ENCODE assay signal across 29 cellular contexts in the genomic region with DNA sequence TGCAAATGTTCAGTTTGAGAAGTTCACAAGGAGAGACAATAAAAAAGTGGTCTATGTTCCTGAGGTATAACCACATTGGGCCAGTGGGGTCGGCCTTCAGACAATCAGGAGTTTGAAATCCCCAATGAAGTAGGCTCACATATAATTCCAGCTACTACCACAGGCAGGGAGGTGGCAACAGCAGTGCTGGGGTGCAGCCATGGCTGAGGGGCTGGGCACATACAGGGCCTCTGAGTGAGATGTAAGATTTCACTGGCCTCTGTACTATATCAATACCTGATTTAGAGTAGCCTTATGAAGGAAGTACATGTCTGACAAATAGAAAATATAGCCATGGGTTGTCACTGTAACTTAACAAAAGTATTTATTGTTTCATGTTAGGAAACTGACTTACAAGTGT.
DNase-seq lines count a peak whose midpoint lies in the region; ATAC-seq, FAIRE-seq and TF ChIP-seq lines count a peak whose summit lies in the region.
"Had no signal": no experiment of that assay in that cellular context is flagged by ENCODE, and none has a peak within 500 bp of the region (broad histone marks: within the 10 kb centered on the region; RNA-seq: fewer than 3 reads in every experiment).

No MANE protein-coding gene starts in this region.

- POLR2A ChIA-PET in K562 (lab: Yijun Ruan, JAX): interaction anchor here (0.6 kb wide), 1 partner anchor 121 kb away, joined by 5 read pairs; no protein-coding TSS in a partner anchor
- POLR2A ChIA-PET in activated CD4-positive, alpha-beta T cell treated with anti-CD3 and anti-CD28 coated beads, Interleukin-2, amount 10 ng/mL, durations not matched to agents 7 days and 5 days (lab: Charles Lee): no interaction called here

- no peak for FAIRE-seq in K562 (lab: Jason Lieb, UNC)
- FAIRE-seq: A204.1, G401.6, GM12878, GM12892 had no signal

- H3K79me2 ChIP-seq in K562 (ENCODE audit: control insufficient read depth, insufficient read depth, low read length) (no peaks in the 10 kb centered on the region), neural progenitor cell (ENCODE audit: low read depth) (no peaks in the 10 kb centered on the region)

- H3K9ac ChIP-seq in K562 (ENCODE audit: insufficient read depth in 1 of 2, low read depth in 2 of 2, low read length in 2 of 2) (no peak overlapping the region), mesenchymal stem cell (ENCODE audit: low read length) (no peak overlapping the region), neural progenitor cell (no peak overlapping the region)
- H3K9ac ChIP-seq: BLaER1 had no signal

- H3K9me3 ChIP-seq in K562 (replicated peaks; ENCODE audit: control insufficient read depth, insufficient read depth, low read depth, low read length): no peaks in the 10 kb centered on the region
- H3K9me3 ChIP-seq in mesenchymal stem cell (ENCODE audit: control insufficient read depth, low read length): no peaks in the 10 kb centered on the region
- H3K9me3 ChIP-seq in neural progenitor cell (ENCODE audit: low read depth): no peaks in the 10 kb centered on the region
- H3K9me3 ChIP-seq: BE2C, BLaER1 had no signal

- no peaks in the 10 kb centered on the region for H3K27me3 Mint-ChIP-seq in neural progenitor cell (ENCODE audit: insufficient read depth, low read depth)
- H3K27me3 Mint-ChIP-seq in activated CD4-positive, alpha-beta T cell treated with anti-CD3 and anti-CD28 coated beads, Interleukin-2, amount 10 ng/mL, durations not matched to agents 7 days and 5 days: no peaks in the 10 kb centered on the region
- H3K27me3 Mint-ChIP-seq: CD4-positive, alpha-beta memory T cell; CD4-positive, CD25-positive, alpha-beta regulatory T cell; CD8-positive, alpha-beta memory T cell had no signal

- peak; percentile 66 for ATAC-seq in K562
- ATAC-seq in HG03095 (IDR thresholded peaks at IDR 0.05; ENCODE audit: unreplicated experiment): no peak
- ATAC-seq in GM18861 (IDR thresholded peaks at IDR 0.05; ENCODE audit: unreplicated experiment): no peak
- ATAC-seq: GM12878 had no signal

- TF ChIP-seq RAD21 in K562 (CRISPR knock-in tag; conservative IDR thresholded peaks at IDR 0.05 in 1 of 2, IDR thresholded peaks at IDR 0.05 in 1 of 2): no peak

- H3K23ac ChIP-seq in mesenchymal stem cell (ENCODE audit: low read length in 2 of 2): no peak overlapping the region

- peak overlapping the region; percentile 10 to 37 for H3K4ac ChIP-seq in mesenchymal stem cell (ENCODE audit: low read depth in 1 of 2, low read length in 2 of 2)

- DNase-seq in UCSD-AML1 (lab: John Stamatoyannopoulos, UW; ENCODE audit: unreplicated experiment) (peak; percentile 7), K562 (ENCODE audit: extremely low read depth in 1 of 4, low spot score in 3 of 4) (no peak), mesenchymal stem cell (peak; percentile 14), neural progenitor cell (ENCODE audit: low spot score) (no peak)
- DNase-seq in activated CD4-positive, alpha-beta T cell treated with anti-CD3 and anti-CD28 coated beads, Interleukin-2, amount 10 ng/mL, durations not matched to agents 7 days and 5 days: no peak
- no peak for DNase-seq in activated T-cell treated with anti-CD3 and anti-CD28 coated beads, Interleukin-2, amount 50 U/mL, for 1 hour
- DNase-seq: 8988T; ACHN; BE2C; C1 segment of cervical spinal cord; CD4-positive, alpha-beta memory T cell; CD4-positive, CD25-positive, alpha-beta regulatory T cell; CD8-positive, alpha-beta memory T cell; COR-L47; DMS 273 treated with DMSO at 0.1 percent for 48 hours; DMS153; DMS53; DMS79; DND-41; EL; GF-D8 had no signal

- no peak overlapping the region for H3K4me2 ChIP-seq in K562 (ENCODE audit: insufficient read depth, low read length)
- no peak overlapping the region for H3K4me2 ChIP-seq in mesenchymal stem cell (ENCODE audit: low read length, poor library complexity, severe bottlenecking)
- H3K4me2 ChIP-seq in neural progenitor cell: no peak overlapping the region
- H3K4me2 ChIP-seq: BLaER1 had no signal

- in situ Hi-C loops in K562 (cut with MboI): no loop called here

- H4K91ac ChIP-seq in mesenchymal stem cell (ENCODE audit: low read length): peak overlapping the region; percentile 2

- H3K27me3 ChIP-seq in K562 (ENCODE audit: control insufficient read depth in 2 of 2, insufficient read depth in 2 of 2, low read length in 2 of 2): no peaks in the 10 kb centered on the region
- H3K27me3 ChIP-seq in mesenchymal stem cell (ENCODE audit: control insufficient read depth in 1 of 2, insufficient read depth in 1 of 2, low read length in 2 of 2): no peaks in the 10 kb centered on the region
- no peaks in the 10 kb centered on the region for H3K27me3 ChIP-seq in neural progenitor cell
- H3K27me3 ChIP-seq: BE2C, BLaER1 had no signal

- H3K27ac ChIP-seq in K562 (ENCODE audit: extremely low read depth, low read depth, low read length) (peak overlapping the region; percentile 11; the same call in 1 of the 3 replicates), mesenchymal stem cell (ENCODE audit: low read length, poor library complexity, severe bottlenecking) (no peak overlapping the region), neural progenitor cell (no peak overlapping the region)
- H3K27ac ChIP-seq: BLaER1 had no signal

- H4K20me1 ChIP-seq in K562 (replicated peaks; ENCODE audit: control insufficient read depth, insufficient read depth, low read length): no peaks in the 10 kb centered on the region
- no peaks in the 10 kb centered on the region for H4K20me1 ChIP-seq in neural progenitor cell (ENCODE audit: low read depth)
- H4K20me1 ChIP-seq: BLaER1 had no signal

- no peak for TF ChIP-seq EP300 in K562 (IDR thresholded peaks at IDR 0.05; ENCODE audit: low read length)

- no peak for TF ChIP-seq POLR2A in K562 (conservative IDR thresholded peaks at IDR 0.05)

- no peak for TF ChIP-seq CTCF in K562 (IDR thresholded peaks at IDR 0.05 in 2 of 3, conservative IDR thresholded peaks at IDR 0.05 in 1 of 3; ENCODE audit: insufficient read depth in 2 of 3, low read depth in 1 of 3, low read length in 3 of 3)
- no peak for TF ChIP-seq CTCF in neural progenitor cell (IDR thresholded peaks at IDR 0.05)

- H3K14ac ChIP-seq in mesenchymal stem cell (ENCODE audit: low read length in 2 of 2): no peak overlapping the region

- no peak overlapping the region for H2AK5ac ChIP-seq in mesenchymal stem cell (ENCODE audit: low read length, severe bottlenecking)

- 82% methylated on average over 1 of the region's 1 CpG for WGBS in K562 (ENCODE audit: insufficient coverage, low coverage, missing lambda C conversion rate)
- WGBS in mesenchymal stem cell: 80% methylated on average over 1 of the region's 1 CpG

- no peak overlapping the region for H2BK5ac ChIP-seq in mesenchymal stem cell (ENCODE audit: low read depth, low read length, poor library complexity, severe bottlenecking)

- H3K4me1 ChIP-seq in K562 (replicated peaks in 1 of 2; ENCODE audit: control insufficient read depth in 2 of 2, insufficient read depth in 2 of 2, low read length in 2 of 2) (peaks cover 4 to 20% of the 10 kb centered on the region in 2 experiments), mesenchymal stem cell (ENCODE audit: control insufficient read depth, insufficient read depth, low read depth, low read length) (no peaks in the 10 kb centered on the region), neural progenitor cell (no peaks in the 10 kb centered on the region)
- H3K4me1 ChIP-seq: BE2C, BLaER1 had no signal

- H3K27ac Mint-ChIP-seq in neural progenitor cell: peak overlapping the region; percentile 72
- no peak overlapping the region for H3K27ac Mint-ChIP-seq in activated CD4-positive, alpha-beta T cell treated with anti-CD3 and anti-CD28 coated beads, Interleukin-2, amount 10 ng/mL, durations not matched to agents 7 days and 5 days
- H3K27ac Mint-ChIP-seq: CD14-positive monocyte; CD4-positive, CD25-positive, alpha-beta regulatory T cell had no signal

- no peaks in the 10 kb centered on the region for H3F3A ChIP-seq in neural progenitor cell (ENCODE audit: low read depth)

- intact Hi-C loops in K562 (cut with micrococcal nuclease): no loop called here

- H2BK120ac ChIP-seq in mesenchymal stem cell (ENCODE audit: low read depth, low read length): peak overlapping the region; percentile 9

- H3K18ac ChIP-seq in mesenchymal stem cell (ENCODE audit: low read depth in 1 of 2, low read length in 2 of 2): peak overlapping the region in 1 of 2 experiments; percentile 92

- CTCF ChIA-PET in K562 (lab: Yijun Ruan, JAX; ENCODE audit: low intra/inter-chr PET ratio): no interaction called here
- CTCF ChIA-PET in activated CD4-positive, alpha-beta T cell treated with anti-CD3 and anti-CD28 coated beads, Interleukin-2, amount 10 ng/mL, durations not matched to agents 7 days and 5 days (lab: Charles Lee): no interaction called here

- no peaks in the 10 kb centered on the region for H3K9me3 Mint-ChIP-seq in neural progenitor cell
- no peaks in the 10 kb centered on the region for H3K9me3 Mint-ChIP-seq in activated CD4-positive, alpha-beta T cell treated with anti-CD3 and anti-CD28 coated beads, Interleukin-2, amount 10 ng/mL, durations not matched to agents 7 days and 5 days
- H3K9me3 Mint-ChIP-seq: CD4-positive, alpha-beta memory T cell; CD8-positive, alpha-beta memory T cell had no signal

- no peak overlapping the region for H3K4me3 Mint-ChIP-seq in neural progenitor cell
- no peak overlapping the region for H3K4me3 Mint-ChIP-seq in activated CD4-positive, alpha-beta T cell treated with anti-CD3 and anti-CD28 coated beads, Interleukin-2, amount 10 ng/mL, durations not matched to agents 7 days and 5 days
- H3K4me3 Mint-ChIP-seq: CD14-positive monocyte; CD4-positive, alpha-beta memory T cell; CD4-positive, CD25-positive, alpha-beta regulatory T cell; CD8-positive, alpha-beta memory T cell had no signal

- H3K36me3 ChIP-seq in K562 (ENCODE audit: control insufficient read depth, insufficient read depth, low read length) (no peaks in the 10 kb centered on the region), mesenchymal stem cell (ENCODE audit: control insufficient read depth in 1 of 2, insufficient read depth in 2 of 2, low read depth in 1 of 2, low read length in 2 of 2) (peaks cover 0 to 4% of the 10 kb centered on the region in 2 experiments), neural progenitor cell (no peaks in the 10 kb centered on the region)
- H3K36me3 ChIP-seq: BE2C had no signal

- no peaks in the 10 kb centered on the region for H3K36me3 Mint-ChIP-seq in neural progenitor cell
- H3K36me3 Mint-ChIP-seq in activated CD4-positive, alpha-beta T cell treated with anti-CD3 and anti-CD28 coated beads, Interleukin-2, amount 10 ng/mL, durations not matched to agents 7 days and 5 days (ENCODE audit: low read depth): peaks cover 2% of the 10 kb centered on the region

- BruUV-seq in K562 (replicated peaks; lab: Mats Ljungman, UMichigan): no TSS peak

- H3K4me3 ChIP-seq in K562 (no peak overlapping the region), mesenchymal stem cell (ENCODE audit: insufficient read depth in 1 of 2, low read depth in 1 of 2, low read length in 2 of 2) (no peak overlapping the region), neural progenitor cell (no peak overlapping the region)
- H3K4me3 ChIP-seq: BLaER1, GM12878 had no signal

- H3K79me1 ChIP-seq in mesenchymal stem cell (replicated peaks; ENCODE audit: low read length, poor library complexity, severe bottlenecking): no peaks in the 10 kb centered on the region

- H2AFZ ChIP-seq in K562 (ENCODE audit: low read depth, low read length): peak overlapping the region; percentile 36; the same call in 1 of the 2 replicates
- H2AFZ ChIP-seq in mesenchymal stem cell (ENCODE audit: low read depth, low read length): no peak overlapping the region
- no peak overlapping the region for H2AFZ ChIP-seq in neural progenitor cell (replicated peaks)

- H3K9me1 ChIP-seq in K562 (ENCODE audit: control insufficient read depth, insufficient read depth, low read length): no peaks in the 10 kb centered on the region

- no peak overlapping the region for H2BK15ac ChIP-seq in mesenchymal stem cell (ENCODE audit: low read depth, poor library complexity, severe bottlenecking)

- peak overlapping the region in 1 of 2 experiments; percentile 86 for H2BK12ac ChIP-seq in mesenchymal stem cell (ENCODE audit: low read length in 2 of 2)

- no peaks in the 10 kb centered on the region for H3K4me1 Mint-ChIP-seq in neural progenitor cell
- H3K4me1 Mint-ChIP-seq in activated CD4-positive, alpha-beta T cell treated with anti-CD3 and anti-CD28 coated beads, Interleukin-2, amount 10 ng/mL, durations not matched to agents 7 days and 5 days: no peaks in the 10 kb centered on the region
- H3K4me1 Mint-ChIP-seq: CD14-positive monocyte had no signal

- H4K8ac ChIP-seq in mesenchymal stem cell (ENCODE audit: low read length): no peak overlapping the region

Comparison
In these comparisons a context has a peak if more than half of its experiments do, and no peak if none do; other contexts are left out.
1. DNase-seq: peak in UCSD-AML1 (single experiment) and mesenchymal stem cell (single experiment); none in K562 (0 of 4), neural progenitor cell (single experiment), activated CD4-positive, alpha-beta T cell treated with anti-CD3 and anti-CD28 coated beads, Interleukin-2, amount 10 ng/mL, durations not matched to agents 7 days and 5 days (single experiment) and activated T-cell treated with anti-CD3 and anti-CD28 coated beads, Interleukin-2, amount 50 U/mL, for 1 hour (single experiment).